In genomic region chr3:170982733-170983132, GRCh38 we compare ENCODE assay signal across 15 cellular contexts. TPM values are rescaled to one million over a fixed set of nuclear protein-coding genes. Genes with fewer than 3 reads are reported as not detected.
DNase-seq lines count a peak whose midpoint lies in the region; ATAC-seq and TF ChIP-seq lines count a peak whose summit lies in the region.
"Had no signal": no experiment of that assay in that cellular context is flagged by ENCODE, and none has a peak within 500 bp of the region (broad histone marks: within the 10 kb centered on the region; RNA-seq: fewer than 3 reads in every experiment).

No MANE protein-coding gene starts in this region.

- H3K36me3 Mint-ChIP-seq in CD4-positive, alpha-beta T cell (ENCODE audit: low read depth) = no peaks in the 10 kb centered on the region

- WGBS in suprapubic skin = 93% methylated on average over 2 of the region's 2 CpGs

- H3K36me3 ChIP-seq in suprapubic skin = no peaks in the 10 kb centered on the region
- H3K36me3 ChIP-seq: WERI-Rb-1 had no signal

- no peak for TF ChIP-seq POLR2A in suprapubic skin (IDR thresholded peaks at IDR 0.05)

- H3K27me3 Mint-ChIP-seq in CD4-positive, alpha-beta T cell = peaks cover 32% of the 10 kb centered on the region

- CTCF ChIA-PET in CD4-positive, alpha-beta T cell (lab: Charles Lee) = no interaction called here

- no peak for TF ChIP-seq EP300 in suprapubic skin (IDR thresholded peaks at IDR 0.05)

- no peak overlapping the region for H3K27ac ChIP-seq in suprapubic skin
- no peak overlapping the region for H3K27ac ChIP-seq in CD4-positive, alpha-beta T cell (ENCODE audit: low read depth, low read length)
- H3K27ac ChIP-seq: coronary artery, SK-N-MC, WERI-Rb-1 had no signal

- no peak overlapping the region for H3K27ac Mint-ChIP-seq in CD4-positive, alpha-beta T cell

- DNase-seq in stimulated activated naive CD4-positive, alpha-beta T cell treated with Interleukin-2 at 50 U/mL for 16 hours (lab: John Stamatoyannopoulos, UW) = no peak
- DNase-seq in hepatic stellate cell (ENCODE audit: low spot score) = no peak
- no peak for DNase-seq in suprapubic skin (ENCODE audit: low spot score in 2 of 2)
- no peak for DNase-seq in CD4-positive, alpha-beta T cell
- DNase-seq: activated CD8-positive, alpha-beta memory T cell treated with anti-CD3 and anti-CD28 coated beads, Interleukin-2, amount 50 U/mL, for 48 hours; NCI-H69; WERI-Rb-1 had no signal

- no peak for TF ChIP-seq CTCF in suprapubic skin (IDR thresholded peaks at IDR 0.05)
- TF ChIP-seq CTCF in CD4-positive, alpha-beta T cell (IDR thresholded peaks at IDR 0.05) = no peak

- no peaks in the 10 kb centered on the region for H3K9me3 ChIP-seq in suprapubic skin
- H3K9me3 ChIP-seq in CD4-positive, alpha-beta T cell (ENCODE audit: control insufficient read depth, low read length) = no peaks in the 10 kb centered on the region

- ATAC-seq in GM18861 (IDR thresholded peaks at IDR 0.05; ENCODE audit: unreplicated experiment) (peak; percentile 99), GM21381 (IDR thresholded peaks at IDR 0.05; ENCODE audit: unreplicated experiment) (peak; percentile 98), HG02884 (IDR thresholded peaks at IDR 0.05; ENCODE audit: unreplicated experiment) (peak; percentile 85), HG03457 (IDR thresholded peaks at IDR 0.05; ENCODE audit: unreplicated experiment) (peak; percentile 96)
- ATAC-seq in CD4-positive, alpha-beta T cell (ENCODE audit: poor library complexity) = no peak

- H3K4me1 Mint-ChIP-seq in CD4-positive, alpha-beta T cell (ENCODE audit: low read depth) = no peaks in the 10 kb centered on the region

- POLR2A ChIA-PET in CD4-positive, alpha-beta T cell (lab: Charles Lee) = no interaction called here

- intact Hi-C loops in CD4-positive, alpha-beta T cell (cut with DNase I, micrococcal nuclease) = no loop called here

- H3K4me1 ChIP-seq in suprapubic skin = no peaks in the 10 kb centered on the region

- H3K4me3 ChIP-seq in suprapubic skin = no peak overlapping the region
- H3K4me3 ChIP-seq: coronary artery, SK-N-MC had no signal

- H3K9me3 Mint-ChIP-seq in CD4-positive, alpha-beta T cell = no peaks in the 10 kb centered on the region

- H3K27me3 ChIP-seq in suprapubic skin = no peaks in the 10 kb centered on the region
- peaks cover 4% of the 10 kb centered on the region for H3K27me3 ChIP-seq in CD4-positive, alpha-beta T cell (ENCODE audit: control insufficient read depth, insufficient read depth, low read length)

- no peak overlapping the region for H3K4me3 Mint-ChIP-seq in CD4-positive, alpha-beta T cell

RNA-seq across cellular contexts. Expression of gene SLC2A2, which starts 43.8 kb away (rescaled TPM):
- total RNA-seq in suprapubic skin = 1 to 10 TPM in 1 of 4 donors, not detected in 3; 2.0 TPM
- total RNA-seq in CD4-positive, alpha-beta T cell = not detected
- total RNA-seq: fibroblast of lung, lung microvascular endothelial cell had no signal
